15 cellular contexts compared by ENCODE assay signal in the genomic region with DNA sequence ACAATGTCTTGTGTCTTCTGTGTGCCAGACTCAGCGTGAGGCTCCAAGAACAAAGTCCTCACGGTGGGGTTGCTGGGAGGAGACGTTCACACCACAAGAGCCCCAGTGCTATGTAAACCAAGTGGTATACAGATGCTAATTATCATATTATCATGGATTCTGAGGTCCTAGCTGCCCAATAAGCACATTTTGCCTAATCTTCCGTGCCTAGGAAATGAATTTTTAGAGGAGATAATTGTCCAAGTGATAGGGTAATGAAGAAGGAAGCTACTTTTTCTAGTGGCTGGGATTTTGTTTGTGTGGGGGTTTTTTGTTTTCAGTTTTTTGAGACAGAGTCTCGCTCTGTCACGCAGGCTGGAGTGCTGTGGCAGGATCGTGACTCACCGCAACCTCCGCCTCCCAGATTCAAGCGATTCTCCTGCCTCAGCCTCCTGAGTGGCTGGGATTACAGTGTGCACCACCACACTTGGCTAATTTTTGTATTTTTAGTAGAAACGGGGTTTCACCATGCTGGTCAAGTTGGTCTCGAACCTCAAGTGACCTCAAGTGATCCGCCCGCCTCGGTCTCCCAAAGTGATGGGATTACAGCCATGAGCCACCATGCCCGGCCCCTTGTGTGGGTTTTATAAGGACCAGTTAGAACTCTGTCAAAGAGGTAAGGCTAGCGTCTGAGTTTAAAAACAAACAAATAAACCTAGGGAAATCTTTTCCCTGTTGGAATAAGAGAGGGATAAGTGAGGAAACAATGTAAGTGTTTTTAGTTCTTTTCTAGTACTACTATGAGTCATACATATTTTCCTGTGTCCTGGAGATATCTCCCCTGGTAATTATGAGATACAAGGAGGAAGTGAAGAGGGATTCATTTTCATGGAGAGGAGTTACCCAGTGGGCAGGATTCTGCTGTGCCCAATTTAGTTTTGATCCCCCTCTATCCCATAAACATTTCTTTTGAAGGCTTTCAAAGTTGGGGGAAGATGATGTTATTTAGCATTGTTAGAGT. TPM values are rescaled to one million over a fixed set of nuclear protein-coding genes. Genes with fewer than 3 reads are reported as not detected.
A peak's percentile ranks its signal among the peaks of the same experiment; 100 is the strongest.
DNase-seq lines count a peak whose midpoint lies in the region; ATAC-seq and TF ChIP-seq lines count a peak whose summit lies in the region.
"Had no signal": no experiment of that assay in that cellular context is flagged by ENCODE, and none has a peak within 500 bp of the region (broad histone marks: within the 10 kb centered on the region; RNA-seq: fewer than 3 reads in every experiment).

No MANE protein-coding gene starts in this region.

- H3K36me3 ChIP-seq in left lung (no peaks in the 10 kb centered on the region), colonic mucosa (no peaks in the 10 kb centered on the region)
- H3K36me3 ChIP-seq: BLaER1 treated with 17β-estradiol and CSF1 and Interleukin-3, amounts not matched to agents 10 nM and 100 nM had no signal

- intact Hi-C loops in left lung (cut with DNase I), result no loop called here
- intact Hi-C loops in colonic mucosa (cut with DNase I), result loop anchor here (10.0 kb wide), 1 partner anchor 185 kb away; no protein-coding TSS in a partner anchor

- no peak overlapping the region for H3K9ac ChIP-seq in colonic mucosa (ENCODE audit: low read depth in 2 of 2, low read length in 2 of 2)
- H3K9ac ChIP-seq: BLaER1 treated with 17β-estradiol and CSF1 and Interleukin-3, amounts not matched to agents 10 nM and 100 nM had no signal

- no peak for TF ChIP-seq CTCF in chondrocyte (IDR thresholded peaks at IDR 0.05)
- no peak for TF ChIP-seq CTCF in left lung (IDR thresholded peaks at IDR 0.05)
- TF ChIP-seq CTCF in colonic mucosa (IDR thresholded peaks at IDR 0.05), result no peak

- no peaks in the 10 kb centered on the region for H3K36me3 Mint-ChIP-seq in chondrocyte (ENCODE audit: low read depth)
- H3K36me3 Mint-ChIP-seq: stimulated activated naive B cell treated with anti-CD40 and anti-IgM and Interleukin-4, amounts not matched to agents 10 μg/mL and 1 μg/mL and 100 μg/mL, for 72 hours had no signal

- DNase-seq in DMS53 treated with DMSO at 0.1 percent for 48 hours (lab: John Stamatoyannopoulos, UW; ENCODE audit: unreplicated experiment), result peak; percentile 53
- peak; percentile 97 for DNase-seq in NCI-H146 (lab: John Stamatoyannopoulos, UW)
- DNase-seq in chondrocyte (ENCODE audit: low spot score), result no peak
- DNase-seq in left lung, result no peak
- DNase-seq in GM19240 (ENCODE audit: insufficient read length, low spot score), result no peak
- DNase-seq in colonic mucosa, result no peak
- no peak for DNase-seq in AML-193 (lab: John Stamatoyannopoulos, UW)
- DNase-seq: activated CD4-positive, alpha-beta T cell treated with anti-CD3 and anti-CD28 coated beads for 4 hours; activated gamma-delta T cell; hypothalamus; nephron progenitor cell; SIG-M5; stimulated activated naive B cell treated with anti-CD40 and anti-IgM and Interleukin-4, amounts not matched to agents 10 μg/mL and 1 μg/mL and 100 μg/mL, for 72 hours had no signal

- H3K4me3 ChIP-seq in left lung (no peak overlapping the region), colonic mucosa (no peak overlapping the region)
- H3K4me3 ChIP-seq: BLaER1 treated with 17β-estradiol and CSF1 and Interleukin-3, amounts not matched to agents 10 nM and 100 nM had no signal

- H3K27ac ChIP-seq in left lung, result peak overlapping the region in 1 of 2 donors; percentile 23
- no peak overlapping the region for H3K27ac ChIP-seq in colonic mucosa
- H3K27ac ChIP-seq: BLaER1 treated with 17β-estradiol and CSF1 and Interleukin-3, amounts not matched to agents 10 nM and 100 nM had no signal

- peak overlapping the region; percentile 80 for H3K27ac Mint-ChIP-seq in chondrocyte (ENCODE audit: unreplicated experiment)
- H3K27ac Mint-ChIP-seq: nephron progenitor cell; stimulated activated naive B cell treated with anti-CD40 and anti-IgM and Interleukin-4, amounts not matched to agents 10 μg/mL and 1 μg/mL and 100 μg/mL, for 72 hours had no signal

- no peak overlapping the region for H3K4me3 Mint-ChIP-seq in chondrocyte (ENCODE audit: unreplicated experiment)
- H3K4me3 Mint-ChIP-seq: nephron progenitor cell; stimulated activated naive B cell treated with anti-CD40 and anti-IgM and Interleukin-4, amounts not matched to agents 10 μg/mL and 1 μg/mL and 100 μg/mL, for 72 hours had no signal

- peaks cover 66% of the 10 kb centered on the region for H3K4me1 Mint-ChIP-seq in chondrocyte (ENCODE audit: low read depth)

- H3K27me3 ChIP-seq in left lung (no peaks in the 10 kb centered on the region), colonic mucosa (no peaks in the 10 kb centered on the region)

- H3K9me3 ChIP-seq in left lung, result no peaks in the 10 kb centered on the region
- H3K9me3 ChIP-seq in colonic mucosa, result no peaks in the 10 kb centered on the region
- H3K9me3 ChIP-seq: BLaER1 treated with 17β-estradiol and CSF1 and Interleukin-3, amounts not matched to agents 10 nM and 100 nM had no signal

- H3K9me3 Mint-ChIP-seq in chondrocyte (ENCODE audit: low read depth), result no peaks in the 10 kb centered on the region
- H3K9me3 Mint-ChIP-seq: nephron progenitor cell; stimulated activated naive B cell treated with anti-CD40 and anti-IgM and Interleukin-4, amounts not matched to agents 10 μg/mL and 1 μg/mL and 100 μg/mL, for 72 hours had no signal

- H3K27me3 Mint-ChIP-seq in chondrocyte (ENCODE audit: low read depth), result no peaks in the 10 kb centered on the region

- peaks cover 8 to 25% of the 10 kb centered on the region in 2 donors for H3K4me1 ChIP-seq in left lung
- no peaks in the 10 kb centered on the region for H3K4me1 ChIP-seq in colonic mucosa

- ATAC-seq in left lung (peak; percentile 10), GM18519 (IDR thresholded peaks at IDR 0.05; ENCODE audit: low FRiP score, unreplicated experiment) (no peak)
- ATAC-seq: stimulated activated naive B cell treated with anti-CD40 and anti-IgM and Interleukin-4, amounts not matched to agents 10 μg/mL and 1 μg/mL and 100 μg/mL, for 72 hours had no signal

RNA-seq across cellular contexts. Expression of a gene that starts 9.5 kb away (rescaled TPM):
- total RNA-seq in chondrocyte (61.2 to 99.9 TPM (median 70.1 TPM) in 3 replicates), left lung (10 to 100 TPM; 43.3 to 46.3 TPM), colonic mucosa (10 to 100 TPM; 21.2 to 21.6 TPM)

Comparison
In these comparisons a context has a peak if more than half of its experiments do, and no peak if none do; other contexts are left out.
1. DNase-seq: peak in DMS53 treated with DMSO at 0.1 percent for 48 hours (single experiment) and NCI-H146 (single experiment); none in chondrocyte (single experiment), left lung (0 of 2), GM19240 (single experiment), colonic mucosa (single experiment) and AML-193 (0 of 2).